ENCODE assay signal across 8 cellular contexts in genomic region chr14:21748869-21749303, GRCh38.
DNase-seq lines count a peak whose midpoint lies in the region; ATAC-seq and TF ChIP-seq lines count a peak whose summit lies in the region.

No MANE protein-coding gene starts in this region.

- H3K36me3 ChIP-seq in hepatocyte (replicated peaks; ENCODE audit: insufficient read depth, low read depth) = no peaks in the 10 kb centered on the region

- H3K9me3 ChIP-seq in hepatocyte (ENCODE audit: low read depth) = no peaks in the 10 kb centered on the region

- H3K4me1 Mint-ChIP-seq in activated naive CD8-positive, alpha-beta T cell (ENCODE audit: low read depth) = peaks cover 8% of the 10 kb centered on the region

- H3K27ac Mint-ChIP-seq in activated naive CD8-positive, alpha-beta T cell = peak overlapping the region; percentile 67

- no peaks in the 10 kb centered on the region for H3K9me3 Mint-ChIP-seq in activated naive CD8-positive, alpha-beta T cell (ENCODE audit: low read depth)

- H3K4me1 ChIP-seq in hepatocyte (ENCODE audit: insufficient read depth) = no peaks in the 10 kb centered on the region

- no peak overlapping the region for H3K4me2 ChIP-seq in hepatocyte

- H3K36me3 Mint-ChIP-seq in activated naive CD8-positive, alpha-beta T cell = no peaks in the 10 kb centered on the region

- H3K4me3 Mint-ChIP-seq in activated naive CD8-positive, alpha-beta T cell = peak overlapping the region; percentile 73

- no peak overlapping the region for H3K4me3 ChIP-seq in hepatocyte

- no peaks in the 10 kb centered on the region for H3K9me2 ChIP-seq in hepatocyte (replicated peaks; ENCODE audit: insufficient read depth)

- peak; percentile 17 for DNase-seq in NOMO-1 treated with DMSO at 0.1 percent for 48 hours (lab: John Stamatoyannopoulos, UW; ENCODE audit: unreplicated experiment)
- DNase-seq in NOMO-1 treated with dmso at 0.1 percent for 144 hours (lab: John Stamatoyannopoulos, UW; ENCODE audit: unreplicated experiment) = no peak
- DNase-seq in HS-5 (ENCODE audit: low read depth) = peak; percentile 9
- DNase-seq in SIG-M5 (lab: John Stamatoyannopoulos, UW) = peak; percentile 16
- peak; percentile 68 for DNase-seq in hepatocyte (ENCODE audit: low spot score)
- peak; percentile 70 for DNase-seq in stimulated activated CD4-positive, alpha-beta T cell treated with anti-CD3 and anti-CD28 coated beads, Interleukin-15, amount 100 ng/mL, for 24 hours

- H3K27me3 ChIP-seq in hepatocyte = no peaks in the 10 kb centered on the region

- no peak for ATAC-seq in GM19023 (IDR thresholded peaks at IDR 0.05; ENCODE audit: unreplicated experiment)

- H3K79me2 ChIP-seq in hepatocyte = no peaks in the 10 kb centered on the region

- peak overlapping the region; percentile 63 for H2AFZ ChIP-seq in hepatocyte

- peak; percentile 71 for TF ChIP-seq CTCF in hepatocyte (IDR thresholded peaks at IDR 0.05; ENCODE audit: poor library complexity)

- no peaks in the 10 kb centered on the region for H4K20me1 ChIP-seq in hepatocyte (ENCODE audit: insufficient read depth, poor library complexity, severe bottlenecking)

- 25% methylated on average over 5 of the region's 5 CpGs for WGBS in hepatocyte (ENCODE audit: low lambda C conversion rate, missing lambda C conversion rate)

- H3K27me3 Mint-ChIP-seq in activated naive CD8-positive, alpha-beta T cell = no peaks in the 10 kb centered on the region

- no peak overlapping the region for H3K27ac ChIP-seq in hepatocyte
